1 cellular context compared by ENCODE assay signal in the genomic region with DNA sequence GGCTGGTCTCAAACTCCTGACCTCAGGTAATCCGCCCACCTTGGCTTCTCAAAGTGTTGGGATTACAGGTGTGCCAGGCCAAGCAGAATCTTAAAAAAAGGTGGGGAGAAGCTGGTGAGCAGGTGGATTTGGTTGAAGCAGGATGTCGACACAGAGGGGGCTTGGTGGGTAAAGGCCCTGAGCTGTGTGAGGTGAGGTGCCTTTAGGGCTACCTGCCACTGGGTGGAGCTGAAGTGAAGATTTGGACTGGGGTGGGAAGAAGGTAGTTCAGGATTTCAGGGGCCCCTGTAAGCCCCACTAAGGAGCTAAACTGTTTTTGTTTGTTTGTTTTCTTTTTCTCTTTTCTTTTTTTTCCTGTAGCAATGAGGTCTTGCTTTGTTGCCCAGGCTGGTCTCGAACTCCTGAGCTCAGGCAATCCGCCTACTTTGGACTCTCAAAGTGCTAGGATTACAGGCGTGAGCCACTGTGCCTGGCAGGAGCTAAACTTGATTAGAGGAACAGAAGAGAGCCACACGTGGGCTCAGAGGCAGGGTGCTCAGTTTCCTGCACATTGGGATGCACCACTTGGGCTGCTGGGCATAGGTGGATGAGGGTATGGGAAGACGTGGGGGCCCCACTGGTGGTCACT.
TF ChIP-seq lines count a peak whose summit lies in the region.

No MANE protein-coding gene starts in this region.

TF ChIP-seq in endothelial cell of umbilical vein, 7 proteins besides CTCF, POLR2A, EP300 and RAD21:
- TF ChIP-seq GATA2 (IDR thresholded peaks at IDR 0.05; ENCODE audit: insufficient read depth, insufficient read length, low read depth, low read length) (no peak), FOS (IDR thresholded peaks at IDR 0.05; ENCODE audit: borderline replicate concordance, insufficient read depth, low read length) (no peak), JUN (IDR thresholded peaks at IDR 0.05; ENCODE audit: borderline replicate concordance, insufficient read depth, insufficient read length, low read depth) (no peak), MYC (IDR thresholded peaks at IDR 0.05; ENCODE audit: low read depth, low read length) (no peak), POLR2AphosphoS5 (IDR thresholded peaks at IDR 0.05; ENCODE audit: insufficient read depth, low read depth, low read length) (no peak), EZH2 (IDR thresholded peaks at IDR 0.05; ENCODE audit: borderline replicate concordance, low read depth, low read length, severe bottlenecking) (no peak)
- TF ChIP-seq, protein P1, sequence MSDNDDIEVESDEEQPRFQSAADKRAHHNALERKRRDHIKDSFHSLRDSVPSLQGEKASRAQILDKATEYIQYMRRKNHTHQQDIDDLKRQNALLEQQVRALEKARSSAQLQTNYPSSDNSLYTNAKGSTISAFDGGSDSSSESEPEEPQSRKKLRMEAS (IDR thresholded peaks at IDR 0.05; ENCODE audit: insufficient read depth, insufficient read length): no peak
